1 cellular context compared by ENCODE assay signal in the genomic region with DNA sequence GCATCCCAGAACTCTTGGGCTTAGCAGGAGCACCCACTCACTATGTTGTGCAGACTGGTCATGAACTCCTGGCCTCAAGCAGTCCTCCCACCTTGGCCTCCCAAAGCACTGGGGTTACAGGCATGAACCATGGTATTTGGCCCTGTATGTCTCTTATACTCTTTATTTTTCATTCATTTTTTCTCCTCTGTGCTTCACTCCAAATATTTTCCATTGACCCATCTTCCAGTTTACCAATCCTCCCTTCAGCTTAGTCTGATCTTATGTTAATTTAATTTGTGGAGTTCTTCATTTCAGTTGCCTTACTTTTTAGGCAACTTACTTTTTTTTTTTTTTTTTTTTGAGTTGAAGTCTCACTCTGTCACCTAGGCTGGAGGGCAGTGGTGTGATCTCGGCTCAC.
TF ChIP-seq lines count a peak whose summit lies in the region.

No MANE protein-coding gene starts in this region.

TF ChIP-seq in HCT116, 20 proteins besides CTCF, POLR2A, EP300 and RAD21:
- TF ChIP-seq, protein P1, sequence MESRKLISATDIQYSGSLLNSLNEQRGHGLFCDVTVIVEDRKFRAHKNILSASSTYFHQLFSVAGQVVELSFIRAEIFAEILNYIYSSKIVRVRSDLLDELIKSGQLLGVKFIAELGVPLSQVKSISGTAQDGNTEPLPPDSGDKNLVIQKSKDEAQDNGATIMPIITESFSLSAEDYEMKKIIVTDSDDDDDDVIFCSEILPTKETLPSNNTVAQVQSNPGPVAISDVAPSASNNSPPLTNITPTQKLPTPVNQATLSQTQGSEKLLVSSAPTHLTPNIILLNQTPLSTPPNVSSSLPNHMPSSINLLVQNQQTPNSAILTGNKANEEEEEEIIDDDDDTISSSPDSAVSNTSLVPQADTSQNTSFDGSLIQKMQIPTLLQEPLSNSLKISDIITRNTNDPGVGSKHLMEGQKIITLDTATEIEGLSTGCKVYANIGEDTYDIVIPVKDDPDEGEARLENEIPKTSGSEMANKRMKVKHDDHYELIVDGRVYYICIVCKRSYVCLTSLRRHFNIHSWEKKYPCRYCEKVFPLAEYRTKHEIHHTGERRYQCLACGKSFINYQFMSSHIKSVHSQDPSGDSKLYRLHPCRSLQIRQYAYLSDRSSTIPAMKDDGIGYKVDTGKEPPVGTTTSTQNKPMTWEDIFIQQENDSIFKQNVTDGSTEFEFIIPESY (IDR thresholded peaks at IDR 0.05; ENCODE audit: extremely low read depth, insufficient replicate concordance, low read length), result no peak
- no peak for TF ChIP-seq CBX3 (IDR thresholded peaks at IDR 0.05; ENCODE audit: low read depth)
- no peak for TF ChIP-seq FOSL1 (IDR thresholded peaks at IDR 0.05; ENCODE audit: low read depth)
- TF ChIP-seq EZH2 (IDR thresholded peaks at IDR 0.05), result no peak
